8 cellular contexts compared by ENCODE assay signal in genomic region chr15:32717290-32718081, GRCh38. TPM values are rescaled to one million over a fixed set of nuclear protein-coding genes. Genes with fewer than 3 reads are reported as not detected.
DNase-seq lines count a peak whose midpoint lies in the region; ATAC-seq, FAIRE-seq and TF ChIP-seq lines count a peak whose summit lies in the region.

GREM1 (plus strand) TSS chr15:32718004; CDS start chr15:32730691, 12,687 bp downstream.

- H3K4me1 ChIP-seq in A549: peaks cover 11% of the 10 kb centered on the region; the same call in 1 of the 3 replicates
- peaks cover 3% of the 10 kb centered on the region for H3K4me1 ChIP-seq in endocrine pancreas (ENCODE audit: control insufficient read depth, insufficient read depth, low read length)
- H3K4me1 ChIP-seq in muscle layer of duodenum (ENCODE audit: control insufficient read depth in 1 of 2, insufficient read depth in 2 of 2, low read length in 2 of 2): peaks cover 0 to 34% of the 10 kb centered on the region in 2 donors

- POLR2A ChIA-PET in A549 (lab: Yijun Ruan, JAX): no interaction called here

- H3K4me3 ChIP-seq in A549 (peak within 1 kb of the TSS; percentile 41), endocrine pancreas (ENCODE audit: control insufficient read depth, insufficient read depth, low read length) (peak within 1 kb of the TSS; percentile 73), muscle layer of duodenum (ENCODE audit: low read depth in 1 of 2, low read length in 2 of 2) (peak within 1 kb of the TSS; percentile 71 to 85)

- ATAC-seq in A549 (peak; percentile 44 to 66; a peak in 5 of 6 replicates), HG03280 (IDR thresholded peaks at IDR 0.05; ENCODE audit: unreplicated experiment) (no peak)

- H3K4me3 Mint-ChIP-seq in HFFc6: peak within 1 kb of the TSS; percentile 97

- H3K27me3 Mint-ChIP-seq in HFFc6 (ENCODE audit: insufficient read depth): peaks cover 25% of the 10 kb centered on the region

- CTCF ChIA-PET in A549 (lab: Yijun Ruan, JAX): no interaction called here

- H3K4me2 ChIP-seq in A549: peak within 1 kb of the TSS; percentile 90

- peak within 1 kb of the TSS; percentile 96 for H3K27ac Mint-ChIP-seq in HFFc6

- TF ChIP-seq EP300 in A549 (IDR thresholded peaks at IDR 0.05): no peak

- peaks cover 72% of the 10 kb centered on the region for H3K4me1 Mint-ChIP-seq in HFFc6 (ENCODE audit: low read depth)

- H3K36me3 Mint-ChIP-seq in HFFc6 (ENCODE audit: low read depth): peaks cover 45% of the 10 kb centered on the region

- no peaks in the 10 kb centered on the region for H3K27me3 ChIP-seq in endocrine pancreas (ENCODE audit: control insufficient read depth, insufficient read depth, low read length)
- H3K27me3 ChIP-seq in muscle layer of duodenum (ENCODE audit: low read depth, low read length): peaks cover 13% of the 10 kb centered on the region

- H3K9me3 ChIP-seq in A549 (peaks cover 4% of the 10 kb centered on the region; the same call in 1 of the 3 replicates), endocrine pancreas (ENCODE audit: control insufficient read depth, low read length) (no peaks in the 10 kb centered on the region), muscle layer of duodenum (ENCODE audit: control insufficient read depth in 1 of 2, low read length in 2 of 2) (no peaks in the 10 kb centered on the region)

- no peaks in the 10 kb centered on the region for H3K36me3 ChIP-seq in endocrine pancreas (ENCODE audit: control insufficient read depth, insufficient read depth, low read length)
- no peaks in the 10 kb centered on the region for H3K36me3 ChIP-seq in muscle layer of duodenum (ENCODE audit: control insufficient read depth in 1 of 2, insufficient read depth in 2 of 2, low read length in 2 of 2)

- H3K9me3 Mint-ChIP-seq in HFFc6: peaks cover 11% of the 10 kb centered on the region

- no peak for FAIRE-seq in A549 (lab: Jason Lieb, UNC)
- no peak for FAIRE-seq in H54 (lab: Jason Lieb, UNC)
- no peak for FAIRE-seq in urothelium cell line (lab: Jason Lieb, UNC)

- DNase-seq in A549 (ENCODE audit: low read depth in 1 of 2, low spot score in 1 of 2) (no peak), HFFc6 (peak; percentile 60), H54 (ENCODE audit: insufficient read length, low spot score) (no peak), RPMI8226 (no peak), urothelium cell line (ENCODE audit: low spot score) (no peak)

- WGBS in A549 (ENCODE audit: missing lambda C conversion rate): 25% methylated on average over 57 of the region's 89 CpGs

- peak within 1 kb of the TSS; percentile 49 to 74; a peak in 5 of 6 replicates for H3K27ac ChIP-seq in A549
- H3K27ac ChIP-seq in muscle layer of duodenum (ENCODE audit: low read length): peak within 1 kb of the TSS; percentile 76

- peak; percentile 61; the same call in 1 of the 2 replicates for TF ChIP-seq POLR2A in A549 (IDR thresholded peaks at IDR 0.05; ENCODE audit: low read length)
- no peak for TF ChIP-seq POLR2A in H54 (IDR thresholded peaks at IDR 0.05; ENCODE audit: low read depth, low read length)

- TF ChIP-seq CTCF in A549 (IDR thresholded peaks at IDR 0.05) (no peak), HFFc6 (IDR thresholded peaks at IDR 0.05) (no peak)

- TF ChIP-seq RAD21 in A549 (conservative IDR thresholded peaks at IDR 0.05 in 1 of 2, IDR thresholded peaks at IDR 0.05 in 1 of 2): no peak

- H3K9ac ChIP-seq in endocrine pancreas (ENCODE audit: control insufficient read depth, insufficient read depth, low read length): peak within 1 kb of the TSS; percentile 76

TF ChIP-seq in A549, 52 proteins besides CTCF, POLR2A, EP300 and RAD21:
- TF ChIP-seq CHD4 (IDR thresholded peaks at IDR 0.05; ENCODE audit: borderline replicate concordance) (no peak), CBX8 (IDR thresholded peaks at IDR 0.05) (no peak), CEBPB (IDR thresholded peaks at IDR 0.05) (no peak), HEYL (CRISPR knock-in tag; IDR thresholded peaks at IDR 0.05) (no peak), ESRRA (IDR thresholded peaks at IDR 0.05; ENCODE audit: borderline replicate concordance, low read length) (no peak), ZNF302 (CRISPR knock-in tag; IDR thresholded peaks at IDR 0.05) (no peak), CBX2 (IDR thresholded peaks at IDR 0.05; ENCODE audit: borderline replicate concordance, low read depth) (no peak), FOSL2 (IDR thresholded peaks at IDR 0.05) (no peak), FOSL2 (CRISPR knock-in tag; IDR thresholded peaks at IDR 0.05) (no peak), FOSB (CRISPR knock-in tag; IDR thresholded peaks at IDR 0.05) (no peak), PHF8 (IDR thresholded peaks at IDR 0.05; ENCODE audit: borderline replicate concordance, low read depth) (no peak), BHLHE40 (IDR thresholded peaks at IDR 0.05; ENCODE audit: low read depth, low read length) (no peak), JUN (IDR thresholded peaks at IDR 0.05) (no peak; a peak in 1 of 5 replicates), ELK1 (IDR thresholded peaks at IDR 0.05; ENCODE audit: low read depth, low read length) (no peak), FOXS1 (CRISPR knock-in tag; IDR thresholded peaks at IDR 0.05) (no peak), NFE2L2 (conservative IDR thresholded peaks at IDR 0.05; ENCODE audit: low read length) (no peak), NPAS2 (CRISPR knock-in tag; IDR thresholded peaks at IDR 0.05; ENCODE audit: borderline replicate concordance) (no peak), BCL3 (IDR thresholded peaks at IDR 0.05) (no peak), ZSCAN20 (CRISPR knock-in tag; IDR thresholded peaks at IDR 0.05) (no peak), MAFK (IDR thresholded peaks at IDR 0.05; ENCODE audit: partially characterized antibody) (no peak), PBX3 (IDR thresholded peaks at IDR 0.05) (no peak)

RNA-seq across cellular contexts. Expression of gene GREM1, which starts in this region (rescaled TPM):
- polyA plus RNA-seq in A549 (2011; rRNA removed) (10.5 and 11.0 TPM in 2 replicates), A549 (2017; fragmentation: RNase III; extraction: RNeasy Plus Mini Kit Qiagen cat#74134 plus additional on column Dnase treatment) (3.4 to 4.4 TPM (median 3.5 TPM) in 3 replicates)
- polyA plus RNA-seq in A549 (2012; cell fraction: cytosol; rRNA removed): 2.1 and 3.2 TPM in 2 replicates
- 1.0 and 1.5 TPM in 2 replicates for polyA plus RNA-seq in A549 (2012; cell fraction: nucleus; rRNA removed)
- polyA minus RNA-seq in A549 (2011; rRNA and poly(A)+ RNA removed): 19.5 and 21.2 TPM in 2 replicates
- total RNA-seq in HFFc6 (2021; fragmentation: NEBNext Ultra II Directional; extraction: Animal tissue kit (Norgen Biotek cat#: 25700)): 1,000 to 10,000 TPM; 2,146 to 4,099 (median 3,549) TPM
